Comparison of ENCODE assay signal across 31 cellular contexts in the genomic region with DNA sequence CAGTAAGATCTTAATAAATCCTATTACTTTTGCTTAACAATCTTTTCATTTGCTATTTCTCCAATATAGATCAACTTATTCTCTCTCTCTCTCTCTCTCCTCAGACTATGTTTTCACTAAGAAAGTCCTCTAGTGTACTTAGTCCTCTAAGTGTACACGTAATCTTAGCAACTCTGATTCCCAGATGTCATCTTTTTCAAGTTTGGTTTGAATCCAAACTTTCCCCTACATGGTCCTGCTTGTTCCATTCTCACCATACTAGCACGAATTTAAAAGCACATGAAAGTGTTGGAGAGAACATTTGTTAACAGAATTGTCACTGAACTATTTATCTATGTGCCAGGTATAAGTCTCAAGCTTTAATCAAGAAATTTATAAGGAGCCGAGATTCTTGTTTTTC.
"Had no signal": no experiment of that assay in that cellular context is flagged by ENCODE, and none has a peak within 500 bp of the region (broad histone marks: within the 10 kb centered on the region; RNA-seq: fewer than 3 reads in every experiment).

No MANE protein-coding gene starts in this region.

- H3K9me3 ChIP-seq: adrenal gland, body of pancreas, esophagus squamous epithelium, gastroesophageal sphincter had no signal

- H3K27ac Mint-ChIP-seq: activated CD4-positive, alpha-beta memory T cell treated with anti-CD3 and anti-CD28 coated beads for 36 hours; activated CD4-positive, alpha-beta T cell treated with anti-CD3 and anti-CD28 coated beads for 36 hours; activated CD4-positive, alpha-beta T cell treated with anti-CD3 and anti-CD28 coated beads, Interleukin-2, amount 10 ng/mL, durations not matched to agents 24 days and 14 days; activated CD8-positive, alpha-beta memory T cell treated with anti-CD3 and anti-CD28 coated beads, Interleukin-2, amount 10 ng/mL, durations not matched to agents 7 days and 5 days; activated CD8-positive, alpha-beta T cell treated with anti-CD3 and anti-CD28 coated beads, Interleukin-2, amount 10 ng/mL, durations not matched to agents 7 days and 5 days; activated naive CD4-positive, alpha-beta T cell treated with anti-CD3 and anti-CD28 coated beads for 36 hours; activated naive CD4-positive, alpha-beta T cell treated with anti-CD3 and anti-CD28 coated beads, Interleukin-2, amount 50 U/mL, for 24 hours; activated naive CD8-positive, alpha-beta T cell treated with anti-CD3 and anti-CD28 coated beads for 36 hours; activated naive CD8-positive, alpha-beta T cell treated with anti-CD3 and anti-CD28 coated beads, Interleukin-2, amount 50 U/mL, for 24 hours; activated T-helper 1 cell treated with anti-CD3 and anti-CD28 coated beads, Interleukin-12 subunit alpha, Interleukin-12 subunit beta, Interleukin-2, Interleukin-4 antibody, amounts not matched to agents 30 ng/mL and 10 ng/mL and 1 ng/mL, durations not matched to agents 14 hours and 24 hours and 36 hours; activated T-helper 2 cell treated with anti-CD3 and anti-CD28 coated beads, Interferon-gamma antibody, Interleukin-2, Interleukin-4, amounts not matched to agents 10 μg/mL and 5 μg/mL and 100 μg/mL, durations not matched to agents 14 hours and 24 hours and 36 hours; effector memory CD8-positive, alpha-beta T cell had no signal

- H3K27ac ChIP-seq: adrenal gland, body of pancreas, epithelial cell of prostate, esophagus squamous epithelium, foreskin keratinocyte, gastroesophageal sphincter had no signal

- ATAC-seq: activated CD4-positive, alpha-beta T cell treated with anti-CD3 and anti-CD28 coated beads for 36 hours; activated CD8-positive, alpha-beta memory T cell treated with anti-CD3 and anti-CD28 coated beads, Interleukin-2, amount 10 ng/mL, durations not matched to agents 7 days and 5 days; activated CD8-positive, alpha-beta T cell treated with anti-CD3 and anti-CD28 coated beads, Interleukin-2, amount 10 ng/mL, durations not matched to agents 7 days and 5 days; activated naive CD8-positive, alpha-beta T cell treated with anti-CD3 and anti-CD28 coated beads, Interleukin-2, amount 50 U/mL, for 24 hours; body of pancreas; effector memory CD8-positive, alpha-beta T cell; foreskin keratinocyte; gastroesophageal sphincter had no signal

- H3K4me3 Mint-ChIP-seq: activated CD4-positive, alpha-beta memory T cell treated with anti-CD3 and anti-CD28 coated beads for 36 hours; activated CD4-positive, alpha-beta T cell treated with anti-CD3 and anti-CD28 coated beads for 36 hours; activated CD4-positive, alpha-beta T cell treated with anti-CD3 and anti-CD28 coated beads, Interleukin-2, amount 10 ng/mL, durations not matched to agents 24 days and 14 days; activated CD8-positive, alpha-beta memory T cell treated with anti-CD3 and anti-CD28 coated beads, Interleukin-2, amount 10 ng/mL, durations not matched to agents 7 days and 5 days; activated CD8-positive, alpha-beta T cell treated with anti-CD3 and anti-CD28 coated beads, Interleukin-2, amount 10 ng/mL, durations not matched to agents 7 days and 5 days; activated naive CD4-positive, alpha-beta T cell treated with anti-CD3 and anti-CD28 coated beads for 36 hours; activated naive CD4-positive, alpha-beta T cell treated with anti-CD3 and anti-CD28 coated beads, Interleukin-2, amount 50 U/mL, for 24 hours; activated naive CD8-positive, alpha-beta T cell treated with anti-CD3 and anti-CD28 coated beads for 36 hours; activated naive CD8-positive, alpha-beta T cell treated with anti-CD3 and anti-CD28 coated beads, Interleukin-2, amount 50 U/mL, for 24 hours; activated T-helper 1 cell treated with anti-CD3 and anti-CD28 coated beads, Interleukin-12 subunit alpha, Interleukin-12 subunit beta, Interleukin-2, Interleukin-4 antibody, amounts not matched to agents 30 ng/mL and 10 ng/mL and 1 ng/mL, durations not matched to agents 14 hours and 24 hours and 36 hours; effector memory CD8-positive, alpha-beta T cell had no signal

- H3K4me3 ChIP-seq: adrenal gland, body of pancreas, esophagus squamous epithelium, gastroesophageal sphincter had no signal

- H3K4me1 Mint-ChIP-seq: activated CD4-positive, alpha-beta T cell treated with anti-CD3 and anti-CD28 coated beads for 36 hours; activated CD4-positive, alpha-beta T cell treated with anti-CD3 and anti-CD28 coated beads, Interleukin-2, amount 10 ng/mL, durations not matched to agents 24 days and 14 days; activated CD8-positive, alpha-beta memory T cell treated with anti-CD3 and anti-CD28 coated beads, Interleukin-2, amount 10 ng/mL, durations not matched to agents 7 days and 5 days; activated naive CD4-positive, alpha-beta T cell treated with anti-CD3 and anti-CD28 coated beads, Interleukin-2, amount 50 U/mL, for 24 hours; activated naive CD8-positive, alpha-beta T cell treated with anti-CD3 and anti-CD28 coated beads for 36 hours; activated naive CD8-positive, alpha-beta T cell treated with anti-CD3 and anti-CD28 coated beads, Interleukin-2, amount 50 U/mL, for 24 hours had no signal

- H3K4me1 ChIP-seq: foreskin keratinocyte had no signal

- H3K36me3 Mint-ChIP-seq: activated CD4-positive, alpha-beta memory T cell treated with anti-CD3 and anti-CD28 coated beads for 36 hours; activated CD8-positive, alpha-beta memory T cell treated with anti-CD3 and anti-CD28 coated beads, Interleukin-2, amount 10 ng/mL, durations not matched to agents 7 days and 5 days; activated naive CD4-positive, alpha-beta T cell treated with anti-CD3 and anti-CD28 coated beads, Interleukin-2, amount 50 U/mL, for 24 hours; activated naive CD8-positive, alpha-beta T cell treated with anti-CD3 and anti-CD28 coated beads for 36 hours had no signal

- H3K36me3 ChIP-seq: adrenal gland, esophagus squamous epithelium, gastroesophageal sphincter had no signal

- DNase-seq: activated CD4-positive, alpha-beta memory T cell treated with anti-CD3 and anti-CD28 coated beads for 36 hours; activated CD4-positive, alpha-beta T cell treated with anti-CD3 and anti-CD28 coated beads for 36 hours; activated CD4-positive, alpha-beta T cell treated with anti-CD3 and anti-CD28 coated beads, Interleukin-2, amount 10 ng/mL, durations not matched to agents 24 days and 14 days; activated CD4-positive, CD25-positive, alpha-beta regulatory T cell; activated CD4-positive, CD25-positive, alpha-beta regulatory T cell treated with anti-CD3 and anti-CD28 coated beads, Interleukin-2, amount 50 U/mL, for 72 hours; activated CD8-positive, alpha-beta memory T cell treated with anti-CD3 and anti-CD28 coated beads, Interleukin-2, amount 10 ng/mL, durations not matched to agents 7 days and 5 days; activated CD8-positive, alpha-beta memory T cell treated with anti-CD3 and anti-CD28 coated beads, Interleukin-2, amount 50 U/mL, for 4 hours; activated CD8-positive, alpha-beta T cell treated with anti-CD3 and anti-CD28 coated beads, Interleukin-2, amount 10 ng/mL, durations not matched to agents 7 days and 5 days; activated effector memory CD4-positive, alpha-beta T cell treated with anti-CD3 and anti-CD28 coated beads, Interleukin-2, amount 50 U/mL, for 16 hours; activated naive CD4-positive, alpha-beta T cell treated with anti-CD3 and anti-CD28 coated beads for 36 hours; activated naive CD8-positive, alpha-beta T cell treated with anti-CD3 and anti-CD28 coated beads for 36 hours; activated naive CD8-positive, alpha-beta T cell treated with anti-CD3 and anti-CD28 coated beads, Interleukin-2, amount 50 U/mL, for 24 hours; activated T-cell treated with anti-CD3 and anti-CD28 coated beads, Interleukin-2, amount 50 U/mL, for 1 hour; activated T-cell treated with anti-CD3 and anti-CD28 coated beads, Interleukin-2, amount 50 U/mL, for 48 hours; adrenal gland; amygdala; aorta; body of pancreas; caudate nucleus; cortex of kidney; dermis blood vessel endothelial cell; effector CD4-positive, alpha-beta T cell; effector memory CD8-positive, alpha-beta T cell; esophagus squamous epithelium; foreskin keratinocyte; T-helper 2 cell had no signal

- H3K9me3 Mint-ChIP-seq: activated CD4-positive, alpha-beta memory T cell treated with anti-CD3 and anti-CD28 coated beads for 36 hours; activated CD4-positive, alpha-beta T cell treated with anti-CD3 and anti-CD28 coated beads, Interleukin-2, amount 10 ng/mL, durations not matched to agents 24 days and 14 days; activated naive CD4-positive, alpha-beta T cell treated with anti-CD3 and anti-CD28 coated beads for 36 hours; activated naive CD4-positive, alpha-beta T cell treated with anti-CD3 and anti-CD28 coated beads, Interleukin-2, amount 50 U/mL, for 24 hours; activated naive CD8-positive, alpha-beta T cell treated with anti-CD3 and anti-CD28 coated beads for 36 hours; activated naive CD8-positive, alpha-beta T cell treated with anti-CD3 and anti-CD28 coated beads, Interleukin-2, amount 50 U/mL, for 24 hours; activated T-helper 1 cell treated with anti-CD3 and anti-CD28 coated beads, Interleukin-12 subunit alpha, Interleukin-12 subunit beta, Interleukin-2, Interleukin-4 antibody, amounts not matched to agents 30 ng/mL and 10 ng/mL and 1 ng/mL, durations not matched to agents 14 hours and 24 hours and 36 hours; activated T-helper 2 cell treated with anti-CD3 and anti-CD28 coated beads, Interferon-gamma antibody, Interleukin-2, Interleukin-4, amounts not matched to agents 10 μg/mL and 5 μg/mL and 100 μg/mL, durations not matched to agents 14 hours and 24 hours and 36 hours; effector memory CD8-positive, alpha-beta T cell had no signal

- H3K27me3 Mint-ChIP-seq: activated CD4-positive, alpha-beta memory T cell treated with anti-CD3 and anti-CD28 coated beads for 36 hours; activated CD4-positive, alpha-beta T cell treated with anti-CD3 and anti-CD28 coated beads, Interleukin-2, amount 10 ng/mL, durations not matched to agents 24 days and 14 days; activated CD8-positive, alpha-beta memory T cell treated with anti-CD3 and anti-CD28 coated beads, Interleukin-2, amount 10 ng/mL, durations not matched to agents 7 days and 5 days; effector memory CD8-positive, alpha-beta T cell had no signal

- H3K27me3 ChIP-seq: adrenal gland, body of pancreas, esophagus squamous epithelium, foreskin keratinocyte, gastroesophageal sphincter had no signal
